In the genomic region with DNA sequence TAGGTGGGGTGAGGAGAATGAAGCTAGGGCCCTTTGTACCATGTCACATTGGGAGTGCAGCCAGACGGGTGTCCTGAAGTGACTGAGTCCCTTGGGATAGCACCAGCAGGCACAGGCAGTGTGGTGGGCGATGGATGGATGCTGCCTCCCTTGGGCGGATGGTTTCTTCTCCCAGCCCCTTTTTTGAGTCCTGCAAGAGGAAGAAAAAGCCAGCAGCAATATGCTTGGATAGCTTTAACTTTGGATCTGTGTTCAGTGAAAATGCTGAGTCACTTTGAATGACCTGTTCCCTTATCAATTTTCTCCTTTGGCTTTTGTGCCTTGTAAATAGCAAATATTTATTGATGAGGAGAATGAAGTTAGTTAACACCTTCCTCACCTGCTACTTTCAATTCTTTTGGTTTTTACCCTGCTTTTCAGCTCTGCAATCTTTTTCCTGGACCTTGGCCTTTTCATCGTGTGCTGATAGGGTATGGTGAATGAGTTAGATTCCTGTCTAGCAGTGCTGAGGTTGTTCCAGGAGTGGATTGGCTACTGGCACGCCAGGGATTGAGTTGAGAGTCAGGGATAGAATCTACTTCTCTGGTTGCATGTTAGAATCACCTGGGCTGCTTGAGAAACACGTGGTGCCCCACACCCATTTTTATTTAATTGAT, we compare ENCODE assay signal across 1 cellular context.
TF ChIP-seq lines count a peak whose summit lies in the region.

No MANE protein-coding gene starts in this region.

TF ChIP-seq in K562, 482 proteins besides CTCF, POLR2A, EP300 and RAD21 (continues in another document):
- no peak for TF ChIP-seq TEAD4 (IDR thresholded peaks at IDR 0.05; ENCODE audit: low read length)
- no peak for TF ChIP-seq TEAD4 (CRISPR knock-in tag; IDR thresholded peaks at IDR 0.05; ENCODE audit: borderline replicate concordance)
- TF ChIP-seq NFE2L1 (tag; IDR thresholded peaks at IDR 0.05; ENCODE audit: borderline replicate concordance, low read depth): peak; percentile 89
- TF ChIP-seq TOE1 (IDR thresholded peaks at IDR 0.05; ENCODE audit: borderline replicate concordance): no peak
- no peak for TF ChIP-seq TOE1 (CRISPR knock-in tag; IDR thresholded peaks at IDR 0.05; ENCODE audit: borderline replicate concordance, low read depth)
- no peak for TF ChIP-seq BRF1 (IDR thresholded peaks at IDR 0.05; ENCODE audit: borderline replicate concordance, extremely low read depth, insufficient read length)
- TF ChIP-seq BACH1 (tag; IDR thresholded peaks at IDR 0.05): peak; percentile 85
- no peak for TF ChIP-seq RBM15 (IDR thresholded peaks at IDR 0.05; ENCODE audit: insufficient read depth, low read length)
- TF ChIP-seq KDM1A (IDR thresholded peaks at IDR 0.05): 0 out of 4 replicates have a peak, but pooled peaks of 1 of the 2 experiments have one; percentile 4
- no peak for TF ChIP-seq ERF (CRISPR knock-in tag; IDR thresholded peaks at IDR 0.05)
- TF ChIP-seq NR2F6 (CRISPR knock-in tag; IDR thresholded peaks at IDR 0.05): no peak
- TF ChIP-seq, protein P1, sequence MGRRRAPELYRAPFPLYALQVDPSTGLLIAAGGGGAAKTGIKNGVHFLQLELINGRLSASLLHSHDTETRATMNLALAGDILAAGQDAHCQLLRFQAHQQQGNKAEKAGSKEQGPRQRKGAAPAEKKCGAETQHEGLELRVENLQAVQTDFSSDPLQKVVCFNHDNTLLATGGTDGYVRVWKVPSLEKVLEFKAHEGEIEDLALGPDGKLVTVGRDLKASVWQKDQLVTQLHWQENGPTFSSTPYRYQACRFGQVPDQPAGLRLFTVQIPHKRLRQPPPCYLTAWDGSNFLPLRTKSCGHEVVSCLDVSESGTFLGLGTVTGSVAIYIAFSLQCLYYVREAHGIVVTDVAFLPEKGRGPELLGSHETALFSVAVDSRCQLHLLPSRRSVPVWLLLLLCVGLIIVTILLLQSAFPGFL (CRISPR knock-in tag; IDR thresholded peaks at IDR 0.05): no peak
- peak; percentile 94 for TF ChIP-seq NFE2 (IDR thresholded peaks at IDR 0.05; ENCODE audit: low read depth)
- TF ChIP-seq C11orf30 (IDR thresholded peaks at IDR 0.05; ENCODE audit: low read depth): peak; percentile 96
- no peak for TF ChIP-seq NFYB (IDR thresholded peaks at IDR 0.05; ENCODE audit: extremely low read depth, insufficient read length)
- TF ChIP-seq SMARCA4 (IDR thresholded peaks at IDR 0.05): peak; percentile 73
- peak; percentile 78 for TF ChIP-seq DPF2 (IDR thresholded peaks at IDR 0.05)
- TF ChIP-seq LEF1 (IDR thresholded peaks at IDR 0.05): 0 out of 2 replicates have a peak, but pooled peaks have one; percentile 33
- TF ChIP-seq NCOR1 (IDR thresholded peaks at IDR 0.05): peak; percentile 22; the same call in 1 of the 2 replicates
- TF ChIP-seq ZNF561 (CRISPR knock-in tag; conservative IDR thresholded peaks at IDR 0.05): no peak
- TF ChIP-seq, protein P2, sequence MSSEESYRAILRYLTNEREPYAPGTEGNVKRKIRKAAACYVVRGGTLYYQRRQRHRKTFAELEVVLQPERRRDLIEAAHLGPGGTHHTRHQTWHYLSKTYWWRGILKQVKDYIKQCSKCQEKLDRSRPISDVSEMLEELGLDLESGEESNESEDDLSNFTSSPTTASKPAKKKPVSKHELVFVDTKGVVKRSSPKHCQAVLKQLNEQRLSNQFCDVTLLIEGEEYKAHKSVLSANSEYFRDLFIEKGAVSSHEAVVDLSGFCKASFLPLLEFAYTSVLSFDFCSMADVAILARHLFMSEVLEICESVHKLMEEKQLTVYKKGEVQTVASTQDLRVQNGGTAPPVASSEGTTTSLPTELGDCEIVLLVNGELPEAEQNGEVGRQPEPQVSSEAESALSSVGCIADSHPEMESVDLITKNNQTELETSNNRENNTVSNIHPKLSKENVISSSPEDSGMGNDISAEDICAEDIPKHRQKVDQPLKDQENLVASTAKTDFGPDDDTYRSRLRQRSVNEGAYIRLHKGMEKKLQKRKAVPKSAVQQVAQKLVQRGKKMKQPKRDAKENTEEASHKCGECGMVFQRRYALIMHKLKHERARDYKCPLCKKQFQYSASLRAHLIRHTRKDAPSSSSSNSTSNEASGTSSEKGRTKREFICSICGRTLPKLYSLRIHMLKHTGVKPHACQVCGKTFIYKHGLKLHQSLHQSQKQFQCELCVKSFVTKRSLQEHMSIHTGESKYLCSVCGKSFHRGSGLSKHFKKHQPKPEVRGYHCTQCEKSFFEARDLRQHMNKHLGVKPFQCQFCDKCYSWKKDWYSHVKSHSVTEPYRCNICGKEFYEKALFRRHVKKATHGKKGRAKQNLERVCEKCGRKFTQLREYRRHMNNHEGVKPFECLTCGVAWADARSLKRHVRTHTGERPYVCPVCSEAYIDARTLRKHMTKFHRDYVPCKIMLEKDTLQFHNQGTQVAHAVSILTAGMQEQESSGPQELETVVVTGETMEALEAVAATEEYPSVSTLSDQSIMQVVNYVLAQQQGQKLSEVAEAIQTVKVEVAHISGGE (CRISPR knock-in tag; IDR thresholded peaks at IDR 0.05): no peak
- no peak for TF ChIP-seq SRSF7 (optimal IDR thresholded peaks at IDR 0.05; ENCODE audit: low read depth, low read length)
- peak; percentile 71 for TF ChIP-seq ARID1B (IDR thresholded peaks at IDR 0.05)
- TF ChIP-seq, protein P3, sequence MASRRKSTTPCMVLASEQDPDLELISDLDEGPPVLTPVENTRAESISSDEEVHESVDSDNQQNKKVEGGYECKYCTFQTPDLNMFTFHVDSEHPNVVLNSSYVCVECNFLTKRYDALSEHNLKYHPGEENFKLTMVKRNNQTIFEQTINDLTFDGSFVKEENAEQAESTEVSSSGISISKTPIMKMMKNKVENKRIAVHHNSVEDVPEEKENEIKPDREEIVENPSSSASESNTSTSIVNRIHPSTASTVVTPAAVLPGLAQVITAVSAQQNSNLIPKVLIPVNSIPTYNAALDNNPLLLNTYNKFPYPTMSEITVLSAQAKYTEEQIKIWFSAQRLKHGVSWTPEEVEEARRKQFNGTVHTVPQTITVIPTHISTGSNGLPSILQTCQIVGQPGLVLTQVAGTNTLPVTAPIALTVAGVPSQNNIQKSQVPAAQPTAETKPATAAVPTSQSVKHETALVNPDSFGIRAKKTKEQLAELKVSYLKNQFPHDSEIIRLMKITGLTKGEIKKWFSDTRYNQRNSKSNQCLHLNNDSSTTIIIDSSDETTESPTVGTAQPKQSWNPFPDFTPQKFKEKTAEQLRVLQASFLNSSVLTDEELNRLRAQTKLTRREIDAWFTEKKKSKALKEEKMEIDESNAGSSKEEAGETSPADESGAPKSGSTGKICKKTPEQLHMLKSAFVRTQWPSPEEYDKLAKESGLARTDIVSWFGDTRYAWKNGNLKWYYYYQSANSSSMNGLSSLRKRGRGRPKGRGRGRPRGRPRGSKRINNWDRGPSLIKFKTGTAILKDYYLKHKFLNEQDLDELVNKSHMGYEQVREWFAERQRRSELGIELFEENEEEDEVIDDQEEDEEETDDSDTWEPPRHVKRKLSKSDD (conservative IDR thresholded peaks at IDR 0.05; ENCODE audit: low read length): no peak
- no peak for TF ChIP-seq ZBTB7A (IDR thresholded peaks at IDR 0.05; ENCODE audit: borderline replicate concordance, control insufficient read depth, low read depth, low read length)
- TF ChIP-seq ATF3 (IDR thresholded peaks at IDR 0.05): peak; percentile 57; the same call in 1 of the 2 replicates
- no peak for TF ChIP-seq ATF3 (CRISPR knock-in tag; conservative IDR thresholded peaks at IDR 0.05)
- peak; percentile 98 for TF ChIP-seq MAFG (tag; conservative IDR thresholded peaks at IDR 0.05)
- no peak for TF ChIP-seq NCOA6 (IDR thresholded peaks at IDR 0.05)
- 0 out of 2 replicates have a peak, but pooled peaks have one; percentile 35 for TF ChIP-seq SMARCC2 (IDR thresholded peaks at IDR 0.05; ENCODE audit: low read depth)
- TF ChIP-seq MAFK (IDR thresholded peaks at IDR 0.05; ENCODE audit: low read length): peak; percentile 90
- peak; percentile 98 for TF ChIP-seq ZNF316 (IDR thresholded peaks at IDR 0.05)
- 0 out of 2 replicates have a peak, but pooled peaks have one; percentile 23 for TF ChIP-seq ATF7 (IDR thresholded peaks at IDR 0.05)
- no peak for TF ChIP-seq MECOM (CRISPR knock-in tag; IDR thresholded peaks at IDR 0.05)
- no peak for TF ChIP-seq CHD1 (IDR thresholded peaks at IDR 0.05; ENCODE audit: low read length)
- no peak for TF ChIP-seq CBX3 (IDR thresholded peaks at IDR 0.05; ENCODE audit: borderline replicate concordance in 1 of 2, low read length in 2 of 2)
- peak; percentile 95 for TF ChIP-seq MAFF (IDR thresholded peaks at IDR 0.05; ENCODE audit: low read length)
- TF ChIP-seq, protein P4, sequence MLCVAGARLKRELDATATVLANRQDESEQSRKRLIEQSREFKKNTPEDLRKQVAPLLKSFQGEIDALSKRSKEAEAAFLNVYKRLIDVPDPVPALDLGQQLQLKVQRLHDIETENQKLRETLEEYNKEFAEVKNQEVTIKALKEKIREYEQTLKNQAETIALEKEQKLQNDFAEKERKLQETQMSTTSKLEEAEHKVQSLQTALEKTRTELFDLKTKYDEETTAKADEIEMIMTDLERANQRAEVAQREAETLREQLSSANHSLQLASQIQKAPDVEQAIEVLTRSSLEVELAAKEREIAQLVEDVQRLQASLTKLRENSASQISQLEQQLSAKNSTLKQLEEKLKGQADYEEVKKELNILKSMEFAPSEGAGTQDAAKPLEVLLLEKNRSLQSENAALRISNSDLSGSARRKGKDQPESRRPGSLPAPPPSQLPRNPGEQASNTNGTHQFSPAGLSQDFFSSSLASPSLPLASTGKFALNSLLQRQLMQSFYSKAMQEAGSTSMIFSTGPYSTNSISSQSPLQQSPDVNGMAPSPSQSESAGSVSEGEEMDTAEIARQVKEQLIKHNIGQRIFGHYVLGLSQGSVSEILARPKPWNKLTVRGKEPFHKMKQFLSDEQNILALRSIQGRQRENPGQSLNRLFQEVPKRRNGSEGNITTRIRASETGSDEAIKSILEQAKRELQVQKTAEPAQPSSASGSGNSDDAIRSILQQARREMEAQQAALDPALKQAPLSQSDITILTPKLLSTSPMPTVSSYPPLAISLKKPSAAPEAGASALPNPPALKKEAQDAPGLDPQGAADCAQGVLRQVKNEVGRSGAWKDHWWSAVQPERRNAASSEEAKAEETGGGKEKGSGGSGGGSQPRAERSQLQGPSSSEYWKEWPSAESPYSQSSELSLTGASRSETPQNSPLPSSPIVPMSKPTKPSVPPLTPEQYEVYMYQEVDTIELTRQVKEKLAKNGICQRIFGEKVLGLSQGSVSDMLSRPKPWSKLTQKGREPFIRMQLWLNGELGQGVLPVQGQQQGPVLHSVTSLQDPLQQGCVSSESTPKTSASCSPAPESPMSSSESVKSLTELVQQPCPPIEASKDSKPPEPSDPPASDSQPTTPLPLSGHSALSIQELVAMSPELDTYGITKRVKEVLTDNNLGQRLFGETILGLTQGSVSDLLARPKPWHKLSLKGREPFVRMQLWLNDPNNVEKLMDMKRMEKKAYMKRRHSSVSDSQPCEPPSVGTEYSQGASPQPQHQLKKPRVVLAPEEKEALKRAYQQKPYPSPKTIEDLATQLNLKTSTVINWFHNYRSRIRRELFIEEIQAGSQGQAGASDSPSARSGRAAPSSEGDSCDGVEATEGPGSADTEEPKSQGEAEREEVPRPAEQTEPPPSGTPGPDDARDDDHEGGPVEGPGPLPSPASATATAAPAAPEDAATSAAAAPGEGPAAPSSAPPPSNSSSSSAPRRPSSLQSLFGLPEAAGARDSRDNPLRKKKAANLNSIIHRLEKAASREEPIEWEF (CRISPR knock-in tag; IDR thresholded peaks at IDR 0.05): peak; percentile 79
- peak; percentile 81 for TF ChIP-seq SMARCE1 (IDR thresholded peaks at IDR 0.05)
- 0 out of 4 replicates have a peak, but pooled peaks of 1 of the 2 experiments have one; percentile 14 for TF ChIP-seq FOXA3 (CRISPR knock-in tag; conservative IDR thresholded peaks at IDR 0.05 in 1 of 2, IDR thresholded peaks at IDR 0.05 in 1 of 2)
- no peak for TF ChIP-seq DIDO1 (tag; IDR thresholded peaks at IDR 0.05; ENCODE audit: low read depth)
- TF ChIP-seq FOXP4 (CRISPR knock-in tag; IDR thresholded peaks at IDR 0.05; ENCODE audit: borderline replicate concordance): no peak
- TF ChIP-seq JUND (IDR thresholded peaks at IDR 0.05; ENCODE audit: borderline replicate concordance, low read depth, low read length): peak; percentile 54; the same call in 1 of the 2 replicates
- peak; percentile 23; the same call in 1 of the 3 replicates for TF ChIP-seq JUND (tag; IDR thresholded peaks at IDR 0.05; ENCODE audit: borderline replicate concordance, low read depth, low read length)
- 0 out of 2 replicates have a peak, but pooled peaks have one; percentile 19 for TF ChIP-seq CTBP1 (IDR thresholded peaks at IDR 0.05; ENCODE audit: borderline replicate concordance)
